ENCODE assay signal across 1 cellular context in the genomic region with DNA sequence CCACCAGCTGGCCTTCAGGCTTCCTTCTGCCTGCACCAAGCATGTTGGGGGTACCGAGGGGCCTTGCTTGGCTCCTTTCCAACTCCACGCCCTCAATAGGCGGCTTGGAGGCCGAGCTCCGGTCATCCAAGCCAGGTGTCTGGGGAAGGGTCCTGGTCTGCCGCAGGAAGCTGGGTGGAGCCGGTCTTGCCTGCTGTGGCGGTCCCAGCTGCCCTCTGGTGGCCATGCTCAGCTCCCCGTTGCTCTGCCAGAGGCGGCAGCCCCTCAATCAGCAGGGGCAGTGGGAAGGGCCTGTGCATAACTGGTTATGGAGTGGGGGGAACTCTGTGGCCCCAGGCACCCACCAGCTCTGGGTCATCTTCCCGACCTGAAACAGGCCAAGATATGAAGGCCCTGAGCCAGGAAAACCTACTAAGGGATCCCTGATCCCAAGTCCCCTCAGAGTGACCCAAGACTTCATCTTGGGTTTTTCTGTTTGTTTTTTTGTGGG.
TF ChIP-seq lines count a peak whose summit lies in the region.

No MANE protein-coding gene starts in this region.

TF ChIP-seq in H1, 55 proteins besides CTCF, POLR2A, EP300 and RAD21:
- TF ChIP-seq MAFK (IDR thresholded peaks at IDR 0.05; ENCODE audit: low read depth, low read length), result no peak
- TF ChIP-seq, protein P1, sequence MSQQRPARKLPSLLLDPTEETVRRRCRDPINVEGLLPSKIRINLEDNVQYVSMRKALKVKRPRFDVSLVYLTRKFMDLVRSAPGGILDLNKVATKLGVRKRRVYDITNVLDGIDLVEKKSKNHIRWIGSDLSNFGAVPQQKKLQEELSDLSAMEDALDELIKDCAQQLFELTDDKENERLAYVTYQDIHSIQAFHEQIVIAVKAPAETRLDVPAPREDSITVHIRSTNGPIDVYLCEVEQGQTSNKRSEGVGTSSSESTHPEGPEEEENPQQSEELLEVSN (IDR thresholded peaks at IDR 0.05), result no peak
- no peak for TF ChIP-seq POLR2AphosphoS5 (IDR thresholded peaks at IDR 0.05; ENCODE audit: low read depth, low read length)
- TF ChIP-seq, protein P2, sequence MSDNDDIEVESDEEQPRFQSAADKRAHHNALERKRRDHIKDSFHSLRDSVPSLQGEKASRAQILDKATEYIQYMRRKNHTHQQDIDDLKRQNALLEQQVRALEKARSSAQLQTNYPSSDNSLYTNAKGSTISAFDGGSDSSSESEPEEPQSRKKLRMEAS (IDR thresholded peaks at IDR 0.05), result peak; percentile 49; the same call in 1 of the 2 replicates
- TF ChIP-seq TCF12 (IDR thresholded peaks at IDR 0.05; ENCODE audit: low read depth, low read length), result no peak
- no peak for TF ChIP-seq NANOG (IDR thresholded peaks at IDR 0.05; ENCODE audit: insufficient read depth, low read depth, low read length, poor library complexity, severe bottlenecking)
- no peak for TF ChIP-seq CHD7 (IDR thresholded peaks at IDR 0.05; ENCODE audit: insufficient replicate concordance, low read length)
- no peak for TF ChIP-seq GTF2F1 (IDR thresholded peaks at IDR 0.05; ENCODE audit: borderline replicate concordance, low read depth, low read length)
- no peak for TF ChIP-seq HDAC2 (IDR thresholded peaks at IDR 0.05; ENCODE audit: borderline replicate concordance in 1 of 2, low read depth in 2 of 2, low read length in 2 of 2)
- TF ChIP-seq NRF1 (IDR thresholded peaks at IDR 0.05; ENCODE audit: low read depth, low read length), result no peak
- no peak for TF ChIP-seq SRF (IDR thresholded peaks at IDR 0.05; ENCODE audit: low read depth, low read length)
- TF ChIP-seq EZH2 (IDR thresholded peaks at IDR 0.05; ENCODE audit: low read depth, low read length, severe bottlenecking), result no peak
- no peak for TF ChIP-seq SUZ12 (IDR thresholded peaks at IDR 0.05; ENCODE audit: low read length)
- no peak for TF ChIP-seq POU5F1 (IDR thresholded peaks at IDR 0.05; ENCODE audit: low read depth, low read length)
- no peak for TF ChIP-seq SIX5 (IDR thresholded peaks at IDR 0.05; ENCODE audit: low read depth, low read length)
- no peak for TF ChIP-seq EGR1 (IDR thresholded peaks at IDR 0.05; ENCODE audit: borderline replicate concordance, low read depth, low read length)
- peak; percentile 74; the same call in 1 of the 2 replicates for TF ChIP-seq GABPA (IDR thresholded peaks at IDR 0.05; ENCODE audit: borderline replicate concordance, insufficient read depth, low read length)
- no peak for TF ChIP-seq RNF2 (IDR thresholded peaks at IDR 0.05; ENCODE audit: borderline replicate concordance, low read depth, low read length, missing control alignments, poor library complexity, severe bottlenecking)
- no peak for TF ChIP-seq CBX8 (IDR thresholded peaks at IDR 0.05; ENCODE audit: borderline replicate concordance, low read depth, low read length)
- TF ChIP-seq JUN (IDR thresholded peaks at IDR 0.05; ENCODE audit: low read depth, low read length), result no peak
- peak; percentile 58; the same call in 1 of the 2 replicates for TF ChIP-seq TBP (IDR thresholded peaks at IDR 0.05; ENCODE audit: low read depth, low read length)
- TF ChIP-seq PHF8 (conservative IDR thresholded peaks at IDR 0.05; ENCODE audit: low read depth, low read length), result no peak
- TF ChIP-seq RXRA (IDR thresholded peaks at IDR 0.05; ENCODE audit: insufficient read depth, low read depth, low read length), result no peak
- TF ChIP-seq SP2 (IDR thresholded peaks at IDR 0.05; ENCODE audit: low read length), result no peak
- TF ChIP-seq YY1 (IDR thresholded peaks at IDR 0.05; ENCODE audit: low read depth, low read length), result no peak
- no peak for TF ChIP-seq SAP30 (IDR thresholded peaks at IDR 0.05; ENCODE audit: insufficient read depth, insufficient replicate concordance, low read length)
- no peak for TF ChIP-seq CEBPB (IDR thresholded peaks at IDR 0.05; ENCODE audit: low read depth, low read length)
- TF ChIP-seq SIN3A (conservative IDR thresholded peaks at IDR 0.05 in 1 of 2, IDR thresholded peaks at IDR 0.05 in 1 of 2; ENCODE audit: low read depth in 1 of 2, low read length in 2 of 2), result peak in 1 of 2 experiments; percentile 43; a peak in 1 of 4 replicates
- no peak for TF ChIP-seq RFX5 (IDR thresholded peaks at IDR 0.05; ENCODE audit: borderline replicate concordance, low read depth, low read length)
- no peak for TF ChIP-seq CBX5 (IDR thresholded peaks at IDR 0.05; ENCODE audit: low read depth, low read length)
